1 cellular context compared by ENCODE assay signal in the genomic region with DNA sequence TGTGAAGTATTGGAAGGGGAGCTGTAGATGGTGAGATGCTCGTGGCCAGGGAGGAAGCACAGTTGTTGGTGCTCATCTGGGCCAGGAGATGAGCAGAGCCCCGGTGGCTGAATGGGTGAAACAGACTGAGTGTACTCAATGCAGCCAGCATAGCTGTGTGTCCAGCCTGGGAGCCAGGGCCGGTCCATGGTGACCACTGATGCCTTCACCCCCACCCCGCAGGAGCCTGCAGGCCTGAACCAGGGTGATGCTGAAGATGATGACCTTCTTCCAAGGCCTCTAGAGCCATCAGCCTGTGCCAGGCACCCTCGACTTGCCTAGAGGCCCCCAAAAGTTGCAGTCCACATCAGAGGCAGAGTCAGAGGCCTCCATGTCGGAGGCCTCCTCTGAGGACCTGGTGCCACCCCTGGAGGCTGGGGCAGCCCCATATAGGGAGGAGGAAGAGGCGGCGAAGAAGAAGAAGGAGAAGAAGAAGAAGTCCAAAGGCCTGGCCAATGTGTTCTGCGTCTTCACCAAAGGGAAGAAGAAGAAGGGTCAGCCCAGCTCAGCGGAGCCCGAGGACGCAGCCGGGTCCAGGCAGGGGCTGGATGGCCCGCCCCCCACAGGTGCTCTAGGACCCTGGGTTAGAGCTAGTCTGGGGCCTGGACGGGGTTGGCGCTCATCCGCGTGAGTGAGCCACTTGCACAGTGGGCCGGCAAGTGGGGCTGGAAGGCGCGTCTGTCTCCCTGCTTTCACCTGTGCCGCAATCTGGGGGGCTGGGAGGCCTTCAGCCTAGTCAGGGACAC.
TF ChIP-seq lines count a peak whose summit lies in the region.

No MANE protein-coding gene starts in this region.

TF ChIP-seq in GM12878, 131 proteins besides CTCF, POLR2A, EP300 and RAD21:
- TF ChIP-seq ZSCAN29 (IDR thresholded peaks at IDR 0.05) = no peak
- no peak for TF ChIP-seq FOXK2 (IDR thresholded peaks at IDR 0.05)
- TF ChIP-seq STAT1 (conservative IDR thresholded peaks at IDR 0.05) = no peak
- TF ChIP-seq, protein P1, sequence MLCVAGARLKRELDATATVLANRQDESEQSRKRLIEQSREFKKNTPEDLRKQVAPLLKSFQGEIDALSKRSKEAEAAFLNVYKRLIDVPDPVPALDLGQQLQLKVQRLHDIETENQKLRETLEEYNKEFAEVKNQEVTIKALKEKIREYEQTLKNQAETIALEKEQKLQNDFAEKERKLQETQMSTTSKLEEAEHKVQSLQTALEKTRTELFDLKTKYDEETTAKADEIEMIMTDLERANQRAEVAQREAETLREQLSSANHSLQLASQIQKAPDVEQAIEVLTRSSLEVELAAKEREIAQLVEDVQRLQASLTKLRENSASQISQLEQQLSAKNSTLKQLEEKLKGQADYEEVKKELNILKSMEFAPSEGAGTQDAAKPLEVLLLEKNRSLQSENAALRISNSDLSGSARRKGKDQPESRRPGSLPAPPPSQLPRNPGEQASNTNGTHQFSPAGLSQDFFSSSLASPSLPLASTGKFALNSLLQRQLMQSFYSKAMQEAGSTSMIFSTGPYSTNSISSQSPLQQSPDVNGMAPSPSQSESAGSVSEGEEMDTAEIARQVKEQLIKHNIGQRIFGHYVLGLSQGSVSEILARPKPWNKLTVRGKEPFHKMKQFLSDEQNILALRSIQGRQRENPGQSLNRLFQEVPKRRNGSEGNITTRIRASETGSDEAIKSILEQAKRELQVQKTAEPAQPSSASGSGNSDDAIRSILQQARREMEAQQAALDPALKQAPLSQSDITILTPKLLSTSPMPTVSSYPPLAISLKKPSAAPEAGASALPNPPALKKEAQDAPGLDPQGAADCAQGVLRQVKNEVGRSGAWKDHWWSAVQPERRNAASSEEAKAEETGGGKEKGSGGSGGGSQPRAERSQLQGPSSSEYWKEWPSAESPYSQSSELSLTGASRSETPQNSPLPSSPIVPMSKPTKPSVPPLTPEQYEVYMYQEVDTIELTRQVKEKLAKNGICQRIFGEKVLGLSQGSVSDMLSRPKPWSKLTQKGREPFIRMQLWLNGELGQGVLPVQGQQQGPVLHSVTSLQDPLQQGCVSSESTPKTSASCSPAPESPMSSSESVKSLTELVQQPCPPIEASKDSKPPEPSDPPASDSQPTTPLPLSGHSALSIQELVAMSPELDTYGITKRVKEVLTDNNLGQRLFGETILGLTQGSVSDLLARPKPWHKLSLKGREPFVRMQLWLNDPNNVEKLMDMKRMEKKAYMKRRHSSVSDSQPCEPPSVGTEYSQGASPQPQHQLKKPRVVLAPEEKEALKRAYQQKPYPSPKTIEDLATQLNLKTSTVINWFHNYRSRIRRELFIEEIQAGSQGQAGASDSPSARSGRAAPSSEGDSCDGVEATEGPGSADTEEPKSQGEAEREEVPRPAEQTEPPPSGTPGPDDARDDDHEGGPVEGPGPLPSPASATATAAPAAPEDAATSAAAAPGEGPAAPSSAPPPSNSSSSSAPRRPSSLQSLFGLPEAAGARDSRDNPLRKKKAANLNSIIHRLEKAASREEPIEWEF (IDR thresholded peaks at IDR 0.05; ENCODE audit: insufficient replicate concordance, low read depth, low read length) = no peak
- TF ChIP-seq SUPT20H (IDR thresholded peaks at IDR 0.05; ENCODE audit: borderline replicate concordance, control insufficient read depth, low read depth, low read length) = no peak
- no peak for TF ChIP-seq CEBPB (IDR thresholded peaks at IDR 0.05; ENCODE audit: borderline replicate concordance in 1 of 2, low read depth in 2 of 2, low read length in 2 of 2)
- TF ChIP-seq NKRF (conservative IDR thresholded peaks at IDR 0.05) = no peak
- TF ChIP-seq NR2F1 (conservative IDR thresholded peaks at IDR 0.05) = no peak
- no peak for TF ChIP-seq NR2C2 (IDR thresholded peaks at IDR 0.05; ENCODE audit: borderline replicate concordance, control insufficient read depth, insufficient read length, low read depth)
- TF ChIP-seq ZBTB11 (CRISPR knock-in tag; IDR thresholded peaks at IDR 0.05) = no peak
- no peak for TF ChIP-seq JUND (IDR thresholded peaks at IDR 0.05; ENCODE audit: low read depth, low read length)
- TF ChIP-seq, protein P2, sequence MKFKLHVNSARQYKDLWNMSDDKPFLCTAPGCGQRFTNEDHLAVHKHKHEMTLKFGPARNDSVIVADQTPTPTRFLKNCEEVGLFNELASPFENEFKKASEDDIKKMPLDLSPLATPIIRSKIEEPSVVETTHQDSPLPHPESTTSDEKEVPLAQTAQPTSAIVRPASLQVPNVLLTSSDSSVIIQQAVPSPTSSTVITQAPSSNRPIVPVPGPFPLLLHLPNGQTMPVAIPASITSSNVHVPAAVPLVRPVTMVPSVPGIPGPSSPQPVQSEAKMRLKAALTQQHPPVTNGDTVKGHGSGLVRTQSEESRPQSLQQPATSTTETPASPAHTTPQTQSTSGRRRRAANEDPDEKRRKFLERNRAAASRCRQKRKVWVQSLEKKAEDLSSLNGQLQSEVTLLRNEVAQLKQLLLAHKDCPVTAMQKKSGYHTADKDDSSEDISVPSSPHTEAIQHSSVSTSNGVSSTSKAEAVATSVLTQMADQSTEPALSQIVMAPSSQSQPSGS (IDR thresholded peaks at IDR 0.05; ENCODE audit: low read length) = no peak
- TF ChIP-seq TCF7 (IDR thresholded peaks at IDR 0.05; ENCODE audit: borderline replicate concordance) = no peak
- no peak for TF ChIP-seq ZNF687 (IDR thresholded peaks at IDR 0.05)
- no peak for TF ChIP-seq MEF2A (IDR thresholded peaks at IDR 0.05; ENCODE audit: insufficient read depth, low read depth, low read length)
- TF ChIP-seq GABPA (IDR thresholded peaks at IDR 0.05; ENCODE audit: low read depth) = no peak
- no peak for TF ChIP-seq PAX5 (IDR thresholded peaks at IDR 0.05; ENCODE audit: borderline replicate concordance, low read depth, low read length)
- no peak for TF ChIP-seq FOXM1 (IDR thresholded peaks at IDR 0.05; ENCODE audit: low read depth, low read length)
- TF ChIP-seq SMARCA5 (IDR thresholded peaks at IDR 0.05) = no peak
